30 cellular contexts compared by ENCODE assay signal in genomic region chr20:4281258-4282055, GRCh38. TPM values are rescaled to one million over a fixed set of nuclear protein-coding genes. Genes with fewer than 3 reads are reported as not detected.
"Had no signal": no experiment of that assay in that cellular context is flagged by ENCODE, and none has a peak within 500 bp of the region (broad histone marks: within the 10 kb centered on the region; RNA-seq: fewer than 3 reads in every experiment).

No MANE protein-coding gene starts in this region.

- H3K27ac ChIP-seq: KMS-11, PC-9, RWPE1, VCaP had no signal

- DNase-seq: activated CD4-positive, alpha-beta memory T cell treated with anti-CD3 and anti-CD28 coated beads, Interleukin-2, amount 10 ng/mL, durations not matched to agents 7 days and 5 days; activated CD4-positive, alpha-beta T cell treated with anti-CD3 and anti-CD28 coated beads for 1 hour; activated CD4-positive, alpha-beta T cell treated with anti-CD3 and anti-CD28 coated beads for 48 hours; activated CD4-positive, CD25-positive, alpha-beta regulatory T cell; activated gamma-delta T cell; activated naive CD4-positive, alpha-beta T cell treated with Interleukin-2 at 50 U/mL for 16 hours; activated naive CD8-positive, alpha-beta T cell treated with anti-CD3 and anti-CD28 coated beads, Interleukin-2, amount 10 ng/mL, durations not matched to agents 7 days and 5 days; activated T-cell treated with anti-CD3 and anti-CD28 coated beads, Interleukin-2, amount 50 U/mL, for 24 hours; amygdala; MM.1S; NCI-H1092; NCI-H1436 treated with DMSO at 0.1 percent for 48 hours; NCI-H1694 treated with DMSO at 0.1 percent for 48 hours; NCI-H2029; NCI-H345; NCI-H524 treated with DMSO at 0.1 percent for 48 hours; PC-9; SW 1271; T-helper 1 cell; T-helper 2 cell; T-helper 9 cell had no signal

- H3K4me3 ChIP-seq: ascending aorta, PC-9 had no signal

- H3K9ac ChIP-seq: KMS-11 had no signal

- H3K27me3 ChIP-seq: ascending aorta had no signal

- ATAC-seq: Right ventricle myocardium inferior had no signal

- H3K9me3 ChIP-seq: ascending aorta had no signal

- H3K36me3 ChIP-seq: ascending aorta had no signal

RNA-seq across cellular contexts. Expression of gene ADRA1D, which starts 32.4 kb away (rescaled TPM):
- total RNA-seq: activated CD4-positive, alpha-beta memory T cell treated with anti-CD3 and anti-CD28 coated beads, Interleukin-2, amount 10 ng/mL, durations not matched to agents 7 days and 5 days; activated CD8-positive, alpha-beta memory T cell treated with anti-CD3 and anti-CD28 coated beads for 36 hours; activated naive CD8-positive, alpha-beta T cell treated with anti-CD3 and anti-CD28 coated beads, Interleukin-2, amount 10 ng/mL, durations not matched to agents 7 days and 5 days; activated T-helper 2 cell treated with anti-CD3 and anti-CD28 coated beads, Interferon-gamma antibody, Interleukin-2, Interleukin-4, amounts not matched to agents 10 μg/mL and 5 μg/mL and 100 μg/mL, durations not matched to agents 14 hours and 24 hours and 36 hours; LHCN-M2; OCI-LY7; PC-9 had no signal
